8 cellular contexts compared by ENCODE assay signal in genomic region chr1:19918057-19918456, GRCh38. TPM values are rescaled to one million over a fixed set of nuclear protein-coding genes. Genes with fewer than 3 reads are reported as not detected.
A peak's percentile ranks its signal among the peaks of the same experiment; 100 is the strongest.
DNase-seq lines count a peak whose midpoint lies in the region; ATAC-seq and TF ChIP-seq lines count a peak whose summit lies in the region.

No MANE protein-coding gene starts in this region.

- H3K27me3 Mint-ChIP-seq in activated CD8-positive, alpha-beta T cell treated with anti-CD3 and anti-CD28 coated beads, Interleukin-2, amount 10 ng/mL, durations not matched to agents 7 days and 5 days (ENCODE audit: low read depth): no peaks in the 10 kb centered on the region
- H3K27me3 Mint-ChIP-seq in effector memory CD8-positive, alpha-beta T cell: peaks cover 8 to 9% of the 10 kb centered on the region in 2 donors

- no peak overlapping the region for H3K23ac ChIP-seq in mesendoderm (ENCODE audit: low read length)

- no peak overlapping the region for H4K5ac ChIP-seq in mesendoderm (ENCODE audit: low read length)

- no peak overlapping the region for H2BK5ac ChIP-seq in mesendoderm (ENCODE audit: low read length)

- no peak overlapping the region for H2AK5ac ChIP-seq in mesendoderm (ENCODE audit: low read length)

- peak; percentile 61 for DNase-seq in HFF-Myc (ENCODE audit: extremely low read depth, low read depth)
- peak; percentile 37 for DNase-seq in NCI-H748 treated with DMSO at 0.1 percent for 48 hours (lab: John Stamatoyannopoulos, UW)
- peak; percentile 88 for DNase-seq in activated CD8-positive, alpha-beta T cell treated with anti-CD3 and anti-CD28 coated beads, Interleukin-2, amount 10 ng/mL, durations not matched to agents 7 days and 5 days
- DNase-seq in effector memory CD8-positive, alpha-beta T cell: peak; percentile 79 to 81 (median 81)
- DNase-seq in mesendoderm: peak; percentile 84
- peak; percentile 41 to 53 for DNase-seq in stimulated activated CD8-positive, alpha-beta memory T cell treated with anti-CD3 and anti-CD28 coated beads, Interleukin-15, amount 100 ng/mL, for 48 hours (ENCODE audit: low read depth in 2 of 2)

- H3K27ac ChIP-seq in C4-2B (no peak overlapping the region), mesendoderm (ENCODE audit: low read depth, low read length) (no peak overlapping the region)

- no peak overlapping the region for H3K27ac Mint-ChIP-seq in activated CD8-positive, alpha-beta T cell treated with anti-CD3 and anti-CD28 coated beads, Interleukin-2, amount 10 ng/mL, durations not matched to agents 7 days and 5 days
- no peak overlapping the region for H3K27ac Mint-ChIP-seq in effector memory CD8-positive, alpha-beta T cell

- peaks cover 4% of the 10 kb centered on the region for H3K36me3 Mint-ChIP-seq in activated CD8-positive, alpha-beta T cell treated with anti-CD3 and anti-CD28 coated beads, Interleukin-2, amount 10 ng/mL, durations not matched to agents 7 days and 5 days (ENCODE audit: low read depth)
- peaks cover 4% of the 10 kb centered on the region for H3K36me3 Mint-ChIP-seq in effector memory CD8-positive, alpha-beta T cell (ENCODE audit: insufficient read depth)

- CTCF ChIA-PET in activated CD8-positive, alpha-beta T cell treated with anti-CD3 and anti-CD28 coated beads, Interleukin-2, amount 10 ng/mL, durations not matched to agents 7 days and 5 days (lab: Charles Lee): interaction anchor here (0.7 to 7.6 kb wide), 15 partner anchors 9 to 577 kb away, joined by 3 to 74 read pairs (median 4); no protein-coding TSS in a partner anchor

- no peaks in the 10 kb centered on the region for H3K4me1 ChIP-seq in mesendoderm (ENCODE audit: control insufficient read depth, low read depth, low read length)

- H3K9me3 Mint-ChIP-seq in activated CD8-positive, alpha-beta T cell treated with anti-CD3 and anti-CD28 coated beads, Interleukin-2, amount 10 ng/mL, durations not matched to agents 7 days and 5 days (ENCODE audit: insufficient read depth): no peaks in the 10 kb centered on the region
- no peaks in the 10 kb centered on the region for H3K9me3 Mint-ChIP-seq in effector memory CD8-positive, alpha-beta T cell

- H3K4me3 Mint-ChIP-seq in activated CD8-positive, alpha-beta T cell treated with anti-CD3 and anti-CD28 coated beads, Interleukin-2, amount 10 ng/mL, durations not matched to agents 7 days and 5 days: no peak overlapping the region
- H3K4me3 Mint-ChIP-seq in effector memory CD8-positive, alpha-beta T cell: no peak overlapping the region

- H2BK120ac ChIP-seq in mesendoderm (ENCODE audit: low read depth, low read length): no peak overlapping the region

- H3K4me1 Mint-ChIP-seq in activated CD8-positive, alpha-beta T cell treated with anti-CD3 and anti-CD28 coated beads, Interleukin-2, amount 10 ng/mL, durations not matched to agents 7 days and 5 days (ENCODE audit: low read depth): peaks cover 4% of the 10 kb centered on the region
- H3K4me1 Mint-ChIP-seq in effector memory CD8-positive, alpha-beta T cell (ENCODE audit: low read depth in 2 of 2): peaks cover 2 to 7% of the 10 kb centered on the region in 2 donors

- no peaks in the 10 kb centered on the region for H3K79me2 ChIP-seq in mesendoderm (ENCODE audit: control insufficient read depth, insufficient read depth, low read length)

- H3K4ac ChIP-seq in mesendoderm (ENCODE audit: low read depth, low read length): no peak overlapping the region

- no peak overlapping the region for H3K9ac ChIP-seq in mesendoderm (ENCODE audit: low read length)

- H3K4me3 ChIP-seq in HFF-Myc (replicated peaks; ENCODE audit: low read depth, low read length): no peak overlapping the region
- H3K4me3 ChIP-seq in mesendoderm (ENCODE audit: low read length): no peak overlapping the region

- no peaks in the 10 kb centered on the region for H3K79me1 ChIP-seq in mesendoderm (ENCODE audit: low read length)

- WGBS in mesendoderm (ENCODE audit: extremely low coverage, insufficient coverage, low lambda C conversion rate): no CpG with 5 or more reads among the region's 6 CpGs

- POLR2A ChIA-PET in activated CD8-positive, alpha-beta T cell treated with anti-CD3 and anti-CD28 coated beads, Interleukin-2, amount 10 ng/mL, durations not matched to agents 7 days and 5 days (lab: Charles Lee): no interaction called here

- H4K8ac ChIP-seq in mesendoderm (ENCODE audit: low read depth, low read length): no peak overlapping the region

- peak; percentile 74 for ATAC-seq in activated CD8-positive, alpha-beta T cell treated with anti-CD3 and anti-CD28 coated beads, Interleukin-2, amount 10 ng/mL, durations not matched to agents 7 days and 5 days
- ATAC-seq in effector memory CD8-positive, alpha-beta T cell (replicated peaks): peak; percentile 62
- ATAC-seq in HG02852 (IDR thresholded peaks at IDR 0.05; ENCODE audit: unreplicated experiment): no peak

- H3K36me3 ChIP-seq in mesendoderm (ENCODE audit: control insufficient read depth, insufficient read depth, low read length): peaks cover 1% of the 10 kb centered on the region

- TF ChIP-seq CTCF in C4-2B (conservative IDR thresholded peaks at IDR 0.05) (peak; percentile 76), HFF-Myc (IDR thresholded peaks at IDR 0.05; ENCODE audit: low read depth, low read length, missing control alignments) (peak; percentile 90)

- H2BK15ac ChIP-seq in mesendoderm (replicated peaks; ENCODE audit: low read depth): no peak overlapping the region

- no peak overlapping the region for H3K18ac ChIP-seq in mesendoderm (ENCODE audit: low read length)

- H3K56ac ChIP-seq in mesendoderm (ENCODE audit: low read length): no peak overlapping the region

- H3K4me2 ChIP-seq in mesendoderm (ENCODE audit: low read length): no peak overlapping the region

- no peaks in the 10 kb centered on the region for H3K27me3 ChIP-seq in mesendoderm (ENCODE audit: insufficient read depth, low read length, poor library complexity)

RNA-seq across cellular contexts. Expression of gene PLA2G2E, which starts 5.4 kb away (rescaled TPM):
- not detected for total RNA-seq in activated CD8-positive, alpha-beta T cell treated with anti-CD3 and anti-CD28 coated beads, Interleukin-2, amount 10 ng/mL, durations not matched to agents 7 days and 5 days
- not detected for polyA plus RNA-seq in mesendoderm (2013, experiment 1 of 2)
- not detected for polyA plus RNA-seq in mesendoderm (2013, experiment 2 of 2)

RNA-seq across cellular contexts. Expression of gene OTUD3, which starts 35.9 kb away (rescaled TPM):
- total RNA-seq in activated CD8-positive, alpha-beta T cell treated with anti-CD3 and anti-CD28 coated beads, Interleukin-2, amount 10 ng/mL, durations not matched to agents 7 days and 5 days: 10 to 100 TPM in 1 of 2 experiments, 1 to 10 TPM in 1; 9.7 to 10.4 TPM
- 4.1 TPM for polyA plus RNA-seq in mesendoderm (2013, experiment 1 of 2)
- polyA plus RNA-seq in mesendoderm (2013, experiment 2 of 2): 3.8 TPM

Comparison
In these comparisons a context has a peak if more than half of its experiments do, and no peak if none do; other contexts are left out.
1. DNase-seq: peak in every context shown above with its lines; median percentile 88 in activated CD8-positive, alpha-beta T cell treated with anti-CD3 and anti-CD28 coated beads, Interleukin-2, amount 10 ng/mL, durations not matched to agents 7 days and 5 days; 84 in mesendoderm; 81 in effector memory CD8-positive, alpha-beta T cell; 61 in HFF-Myc; 47 in stimulated activated CD8-positive, alpha-beta memory T cell treated with anti-CD3 and anti-CD28 coated beads, Interleukin-15, amount 100 ng/mL, for 48 hours; 37 in NCI-H748 treated with DMSO at 0.1 percent for 48 hours.